In genomic region chr10:118542789-118543188, GRCh38 we compare ENCODE assay signal across 36 cellular contexts. TPM values are rescaled to one million over a fixed set of nuclear protein-coding genes. Genes with fewer than 3 reads are reported as not detected.
"Had no signal": no experiment of that assay in that cellular context is flagged by ENCODE, and none has a peak within 500 bp of the region (broad histone marks: within the 10 kb centered on the region; RNA-seq: fewer than 3 reads in every experiment).

No MANE protein-coding gene starts in this region.

- H3K36me3 Mint-ChIP-seq: activated naive CD8-positive, alpha-beta T cell treated with anti-CD3 and anti-CD28 coated beads for 36 hours had no signal

- H3K4me1 Mint-ChIP-seq: activated B cell treated with CpG ODN at 0.5 μM for 24 hours; activated naive CD8-positive, alpha-beta T cell treated with anti-CD3 and anti-CD28 coated beads for 36 hours; activated T-helper 17 cell treated with anti-CD3 and anti-CD28 coated beads, Interleukin-2, amount 50 U/mL, for 72 hours had no signal

- H3K9me3 Mint-ChIP-seq: activated B cell treated with CpG ODN at 0.5 μM for 24 hours; activated CD8-positive, alpha-beta T cell treated with anti-CD3 and anti-CD28 coated beads for 36 hours; activated naive CD8-positive, alpha-beta T cell treated with anti-CD3 and anti-CD28 coated beads for 36 hours; activated T-cell treated with anti-CD3 and anti-CD28 coated beads, Interleukin-2, amount 50 U/mL, for 72 hours; activated T-helper 17 cell treated with anti-CD3 and anti-CD28 coated beads, Interleukin-2, amount 50 U/mL, for 72 hours; T-helper 1 cell treated with Interleukin-12 subunit alpha and Interleukin-12 subunit beta and Interleukin-4 antibody, amounts not matched to agents 30 μg/mL and 1 μg/mL, for 36 hours; T-helper 2 cell treated with Interferon-gamma antibody and Interleukin-4, amounts not matched to agents 5 μg/mL and 100 μg/mL, for 36 hours had no signal

- H3K4me3 Mint-ChIP-seq: activated B cell treated with CpG ODN at 0.5 μM for 24 hours; activated CD8-positive, alpha-beta T cell treated with anti-CD3 and anti-CD28 coated beads for 36 hours; activated naive CD8-positive, alpha-beta T cell treated with anti-CD3 and anti-CD28 coated beads for 36 hours; activated T-cell treated with anti-CD3 and anti-CD28 coated beads, Interleukin-2, amount 50 U/mL, for 72 hours; activated T-helper 17 cell treated with anti-CD3 and anti-CD28 coated beads, Interleukin-2, amount 50 U/mL, for 72 hours; T-helper 1 cell treated with Interleukin-12 subunit alpha and Interleukin-12 subunit beta and Interleukin-4 antibody, amounts not matched to agents 30 μg/mL and 1 μg/mL, for 36 hours; T-helper 2 cell treated with Interferon-gamma antibody and Interleukin-4, amounts not matched to agents 5 μg/mL and 100 μg/mL, for 36 hours had no signal

- ATAC-seq: activated CD8-positive, alpha-beta T cell treated with anti-CD3 and anti-CD28 coated beads for 36 hours; activated T-cell treated with anti-CD3 and anti-CD28 coated beads, Interleukin-2, amount 50 U/mL, for 72 hours; activated T-helper 17 cell treated with anti-CD3 and anti-CD28 coated beads, Interleukin-2, amount 50 U/mL, for 72 hours had no signal

- H3K27ac Mint-ChIP-seq: activated B cell treated with CpG ODN at 0.5 μM for 24 hours; activated CD8-positive, alpha-beta T cell treated with anti-CD3 and anti-CD28 coated beads for 36 hours; activated naive CD8-positive, alpha-beta T cell treated with anti-CD3 and anti-CD28 coated beads for 36 hours; activated T-cell treated with anti-CD3 and anti-CD28 coated beads, Interleukin-2, amount 50 U/mL, for 72 hours; activated T-helper 17 cell treated with anti-CD3 and anti-CD28 coated beads, Interleukin-2, amount 50 U/mL, for 72 hours; T-helper 1 cell treated with Interleukin-12 subunit alpha and Interleukin-12 subunit beta and Interleukin-4 antibody, amounts not matched to agents 30 μg/mL and 1 μg/mL, for 36 hours; T-helper 2 cell treated with Interferon-gamma antibody and Interleukin-4, amounts not matched to agents 5 μg/mL and 100 μg/mL, for 36 hours had no signal

- DNase-seq: activated B cell treated with CpG ODN at 0.5 μM for 24 hours; activated CD4-positive, alpha-beta T cell treated with anti-CD3 and anti-CD28 coated beads for 4 hours; activated CD4-positive, alpha-beta T cell treated with anti-CD3 and anti-CD28 coated beads, Interleukin-2, amount 50 U/mL, for 4 hours; activated CD4-positive, CD25-positive, alpha-beta regulatory T cell treated with anti-CD3 and anti-CD28 coated beads, Interleukin-2, amount 50 U/mL, for 72 hours; activated CD8-positive, alpha-beta T cell treated with anti-CD3 and anti-CD28 coated beads for 36 hours; activated effector memory CD4-positive, alpha-beta T cell treated with anti-CD3 and anti-CD28 coated beads, Interleukin-2, amount 50 U/mL, for 16 hours; activated naive CD4-positive, alpha-beta T cell; activated naive CD4-positive, alpha-beta T cell treated with anti-CD3 and anti-CD28 coated beads, Interleukin-2, amount 50 U/mL, for 16 hours; activated naive CD8-positive, alpha-beta T cell treated with anti-CD3 and anti-CD28 coated beads for 36 hours; activated T-cell treated with anti-CD3 and anti-CD28 coated beads, Interleukin-2, amount 50 U/mL, for 1 hour; activated T-cell treated with anti-CD3 and anti-CD28 coated beads, Interleukin-2, amount 50 U/mL, for 72 hours; amniotic stem cell; aorta; brain microvascular endothelial cell; central memory CD4-positive, alpha-beta T cell; MM.1S; NCI-H1048; NCI-H1105 treated with DMSO at 0.1 percent for 48 hours; NCI-H1436; NCI-H1694; NCI-H2029 treated with DMSO at 0.1 percent for 48 hours; NCI-H2107; NCI-H2171; NCI-H510A; NCI-H526; NCI-H748 treated with DMSO at 0.1 percent for 48 hours; NK-92 treated with Interleukin-12 subunit alpha and Interleukin-12 subunit beta, amount 100 ng/mL, for 24 hours; OCI-M1; SHP77 treated with DMSO at 0.1 percent for 48 hours; SK-N-SH had no signal

RNA-seq across cellular contexts. Expression of gene PRLHR, which starts 52.7 kb away (rescaled TPM):
- total RNA-seq: activated B cell treated with CpG ODN at 0.5 μM for 24 hours; activated CD8-positive, alpha-beta memory T cell treated with anti-CD3 and anti-CD28 coated beads for 36 hours; activated CD8-positive, alpha-beta T cell treated with anti-CD3 and anti-CD28 coated beads for 36 hours; activated naive CD8-positive, alpha-beta T cell treated with anti-CD3 and anti-CD28 coated beads for 36 hours; activated T-cell treated with anti-CD3 and anti-CD28 coated beads, Interleukin-2, amount 50 U/mL, for 72 hours; activated T-helper 17 cell treated with anti-CD3 and anti-CD28 coated beads, Interleukin-2, amount 50 U/mL, for 72 hours; aorta; LHCN-M2; SJSA1 had no signal
